Comparison of ENCODE assay signal across 11 cellular contexts in genomic region chr6:81937296-81937937, GRCh38.
DNase-seq lines count a peak whose midpoint lies in the region; ATAC-seq and TF ChIP-seq lines count a peak whose summit lies in the region.
"Had no signal": no experiment of that assay in that cellular context is flagged by ENCODE, and none has a peak within 500 bp of the region (broad histone marks: within the 10 kb centered on the region; RNA-seq: fewer than 3 reads in every experiment).

No MANE protein-coding gene starts in this region.

- intact Hi-C loops in HCT116 (cut with micrococcal nuclease), result no loop called here
- intact Hi-C loops in sciatic nerve (cut with DNase I), result no loop called here

- RAD21 ChIA-PET in HCT116 (lab: Charles Lee; ENCODE audit: low non-redundant PET in 1 of 2, low total read pairs in 2 of 2, uncharacterized antibody in 2 of 2, unreplicated experiment in 2 of 2), result no interaction called here

- H3K36me3 Mint-ChIP-seq in activated CD4-positive, alpha-beta memory T cell treated with anti-CD3 and anti-CD28 coated beads, Interleukin-2, amount 10 ng/mL, durations not matched to agents 7 days and 5 days (ENCODE audit: low read depth), result no peaks in the 10 kb centered on the region
- H3K36me3 Mint-ChIP-seq: activated naive CD4-positive, alpha-beta T cell treated with anti-CD3 and anti-CD28 coated beads, Interleukin-2, amount 50 U/mL, for 24 hours had no signal

- H3K9me3 Mint-ChIP-seq in activated CD4-positive, alpha-beta memory T cell treated with anti-CD3 and anti-CD28 coated beads, Interleukin-2, amount 10 ng/mL, durations not matched to agents 7 days and 5 days, result peaks cover 2% of the 10 kb centered on the region
- H3K9me3 Mint-ChIP-seq: activated CD8-positive, alpha-beta T cell treated with anti-CD3 and anti-CD28 coated beads for 36 hours; activated naive CD4-positive, alpha-beta T cell treated with anti-CD3 and anti-CD28 coated beads, Interleukin-2, amount 50 U/mL, for 24 hours had no signal

- peaks cover 23 to 83% of the 10 kb centered on the region in 2 experiments for H3K4me1 ChIP-seq in HCT116 (ENCODE audit: control insufficient read depth in 1 of 2, insufficient read depth in 2 of 2, low read length in 2 of 2)

- no peaks in the 10 kb centered on the region for H3K79me2 ChIP-seq in HCT116 (ENCODE audit: insufficient read depth, low read length)

- no peaks in the 10 kb centered on the region for H4K20me1 ChIP-seq in HCT116 (ENCODE audit: insufficient read depth)

- H3K4me3 ChIP-seq in HCT116 (replicated peaks in 1 of 2; ENCODE audit: low read depth in 1 of 2, low read length in 2 of 2) (peak overlapping the region in 1 of 2 experiments; percentile 26; a peak in 2 of 4 replicates), SK-N-MC (no peak overlapping the region), fibroblast of the aortic adventitia (ENCODE audit: low read depth, low read length) (no peak overlapping the region), skin epidermis (no peak overlapping the region)

- H3K9me3 ChIP-seq in HCT116 (ENCODE audit: control insufficient read depth in 1 of 2, insufficient read depth in 1 of 2, low read depth in 1 of 2, low read length in 2 of 2), result no peaks in the 10 kb centered on the region
- no peaks in the 10 kb centered on the region for H3K9me3 ChIP-seq in SK-N-MC (ENCODE audit: low read depth, low read length)

- TF ChIP-seq CTCF in HCT116 (IDR thresholded peaks at IDR 0.05 in 2 of 3, conservative IDR thresholded peaks at IDR 0.05 in 1 of 3; ENCODE audit: borderline replicate concordance in 1 of 3, insufficient read depth in 1 of 3, low read depth in 2 of 3, low read length in 2 of 3) (no peak), fibroblast of the aortic adventitia (IDR thresholded peaks at IDR 0.05; ENCODE audit: insufficient read depth, low read length) (no peak)

- TF ChIP-seq RAD21 in HCT116 (IDR thresholded peaks at IDR 0.05; ENCODE audit: low read depth), result no peak

- DNase-seq in HCT116 (ENCODE audit: low read depth, low spot score) (peak; percentile 50), SK-N-MC (ENCODE audit: low read depth, low spot score) (no peak), fibroblast of the aortic adventitia (ENCODE audit: low read depth) (peak; percentile 51), sciatic nerve (ENCODE audit: low spot score) (no peak), kidney glomerular epithelial cell (lab: John Stamatoyannopoulos, UW) (no peak), Kasumi-1 (lab: John Stamatoyannopoulos, UW) (no peak)
- no peak for DNase-seq in activated CD4-positive, alpha-beta memory T cell treated with anti-CD3 and anti-CD28 coated beads, Interleukin-2, amount 10 ng/mL, durations not matched to agents 7 days and 5 days
- DNase-seq: activated CD8-positive, alpha-beta T cell treated with anti-CD3 and anti-CD28 coated beads for 36 hours; NCI-H226 had no signal

- BruUV-seq in HCT116 (replicated peaks; lab: Mats Ljungman, UMichigan), result no TSS peak

- no peaks in the 10 kb centered on the region for H3K27me3 Mint-ChIP-seq in activated CD4-positive, alpha-beta memory T cell treated with anti-CD3 and anti-CD28 coated beads, Interleukin-2, amount 10 ng/mL, durations not matched to agents 7 days and 5 days
- H3K27me3 Mint-ChIP-seq: activated CD8-positive, alpha-beta T cell treated with anti-CD3 and anti-CD28 coated beads for 36 hours; activated naive CD4-positive, alpha-beta T cell treated with anti-CD3 and anti-CD28 coated beads, Interleukin-2, amount 50 U/mL, for 24 hours had no signal

- peak overlapping the region; percentile 64 for H3K4me2 ChIP-seq in HCT116 (ENCODE audit: low read length)

- H3K4me3 Mint-ChIP-seq in activated CD4-positive, alpha-beta memory T cell treated with anti-CD3 and anti-CD28 coated beads, Interleukin-2, amount 10 ng/mL, durations not matched to agents 7 days and 5 days, result no peak overlapping the region
- H3K4me3 Mint-ChIP-seq: activated CD8-positive, alpha-beta T cell treated with anti-CD3 and anti-CD28 coated beads for 36 hours; activated naive CD4-positive, alpha-beta T cell treated with anti-CD3 and anti-CD28 coated beads, Interleukin-2, amount 50 U/mL, for 24 hours had no signal

- CTCF ChIA-PET in HCT116 (lab: Charles Lee), result no interaction called here
- CTCF ChIA-PET in activated CD4-positive, alpha-beta memory T cell treated with anti-CD3 and anti-CD28 coated beads, Interleukin-2, amount 10 ng/mL, durations not matched to agents 7 days and 5 days (lab: Charles Lee), result no interaction called here

- H3K9ac ChIP-seq in HCT116 (ENCODE audit: low read length) (peak overlapping the region; percentile 54), SK-N-MC (ENCODE audit: insufficient read length) (no peak overlapping the region)

- H3K9me2 ChIP-seq in HCT116 (ENCODE audit: insufficient read depth), result no peaks in the 10 kb centered on the region

- ATAC-seq in HCT116, result no peak
- no peak for ATAC-seq in sciatic nerve
- ATAC-seq: activated CD8-positive, alpha-beta T cell treated with anti-CD3 and anti-CD28 coated beads for 36 hours had no signal

- H3K4me1 Mint-ChIP-seq in activated CD4-positive, alpha-beta memory T cell treated with anti-CD3 and anti-CD28 coated beads, Interleukin-2, amount 10 ng/mL, durations not matched to agents 7 days and 5 days, result no peaks in the 10 kb centered on the region
- H3K4me1 Mint-ChIP-seq: activated naive CD4-positive, alpha-beta T cell treated with anti-CD3 and anti-CD28 coated beads, Interleukin-2, amount 50 U/mL, for 24 hours had no signal

- no peaks in the 10 kb centered on the region for H3K27me3 ChIP-seq in HCT116 (ENCODE audit: insufficient read depth, low read length)

- H3K27ac ChIP-seq in HCT116 (ENCODE audit: low read depth, low read length), result no peak overlapping the region
- peak overlapping the region; percentile 88 for H3K27ac ChIP-seq in SK-N-MC
- H3K27ac ChIP-seq in skin epidermis, result peak overlapping the region in 13 of 21 experiments; percentile 0 to 79 (median 49)

- no peak for TF ChIP-seq POLR2A in HCT116 (IDR thresholded peaks at IDR 0.05; ENCODE audit: borderline replicate concordance, extremely low read depth, insufficient read depth, insufficient read length)

- POLR2A ChIA-PET in HCT116 (lab: Charles Lee), result no interaction called here
- POLR2A ChIA-PET in activated CD4-positive, alpha-beta memory T cell treated with anti-CD3 and anti-CD28 coated beads, Interleukin-2, amount 10 ng/mL, durations not matched to agents 7 days and 5 days (lab: Charles Lee), result no interaction called here

- H3K27ac Mint-ChIP-seq in activated CD4-positive, alpha-beta memory T cell treated with anti-CD3 and anti-CD28 coated beads, Interleukin-2, amount 10 ng/mL, durations not matched to agents 7 days and 5 days, result no peak overlapping the region
- H3K27ac Mint-ChIP-seq: activated CD8-positive, alpha-beta T cell treated with anti-CD3 and anti-CD28 coated beads for 36 hours; activated naive CD4-positive, alpha-beta T cell treated with anti-CD3 and anti-CD28 coated beads, Interleukin-2, amount 50 U/mL, for 24 hours had no signal

- H2AFZ ChIP-seq in HCT116 (ENCODE audit: low read depth, low read length, poor library complexity, severe bottlenecking), result peak overlapping the region; percentile 83

- H3K36me3 ChIP-seq in HCT116 (ENCODE audit: control insufficient read depth in 1 of 2, insufficient read depth in 2 of 2, low read length in 2 of 2) (no peaks in the 10 kb centered on the region), SK-N-MC (ENCODE audit: insufficient read depth, low read length) (no peaks in the 10 kb centered on the region)

TF ChIP-seq in HCT116, 20 proteins besides CTCF, POLR2A, EP300 and RAD21:
- no peak for TF ChIP-seq CEBPB (IDR thresholded peaks at IDR 0.05; ENCODE audit: low read depth)
- peak; percentile 78 for TF ChIP-seq YY1 (IDR thresholded peaks at IDR 0.05; ENCODE audit: extremely low read depth, insufficient replicate concordance, low read depth, low read length)
- peak; percentile 27; the same call in 1 of the 2 replicates for TF ChIP-seq MAX (IDR thresholded peaks at IDR 0.05)
- TF ChIP-seq ATF3 (IDR thresholded peaks at IDR 0.05), result 0 out of 2 replicates have a peak, but pooled peaks have one; percentile 16
- no peak for TF ChIP-seq POLR2AphosphoS5 (IDR thresholded peaks at IDR 0.05; ENCODE audit: low read depth, low read length)
- TF ChIP-seq EZH2phosphoT487 (IDR thresholded peaks at IDR 0.05; ENCODE audit: borderline replicate concordance), result no peak
- peak; percentile 78 for TF ChIP-seq JUND (IDR thresholded peaks at IDR 0.05)
- TF ChIP-seq ZNF274 (IDR thresholded peaks at IDR 0.05; ENCODE audit: low read depth, low read length), result no peak
- no peak for TF ChIP-seq ZFX (IDR thresholded peaks at IDR 0.05)
- TF ChIP-seq CBX3 (IDR thresholded peaks at IDR 0.05; ENCODE audit: low read depth), result no peak; the same call in 1 of the 2 replicates
- peak; percentile 17; the same call in 1 of the 2 replicates for TF ChIP-seq EGR1 (IDR thresholded peaks at IDR 0.05; ENCODE audit: low read depth)
- 0 out of 2 replicates have a peak, but pooled peaks have one; percentile 13 for TF ChIP-seq SRF (IDR thresholded peaks at IDR 0.05; ENCODE audit: low read depth)
- no peak for TF ChIP-seq TCF7L2 (IDR thresholded peaks at IDR 0.05; ENCODE audit: borderline replicate concordance, extremely low read depth, insufficient read depth, insufficient read length)
- peak; percentile 37; the same call in 1 of the 2 replicates for TF ChIP-seq SP1 (IDR thresholded peaks at IDR 0.05; ENCODE audit: low read depth)
- TF ChIP-seq FOSL1 (IDR thresholded peaks at IDR 0.05; ENCODE audit: low read depth), result peak; percentile 82

Comparison
In these comparisons a context has a peak if more than half of its experiments do, and no peak if none do; other contexts are left out.
1. DNase-seq: peak in HCT116 (single experiment) and fibroblast of the aortic adventitia (single experiment); none in SK-N-MC (single experiment), sciatic nerve (single experiment), activated CD4-positive, alpha-beta memory T cell treated with anti-CD3 and anti-CD28 coated beads, Interleukin-2, amount 10 ng/mL, durations not matched to agents 7 days and 5 days (single experiment), kidney glomerular epithelial cell (single experiment) and Kasumi-1 (0 of 2).